ENCODE assay signal across 8 cellular contexts in the genomic region with DNA sequence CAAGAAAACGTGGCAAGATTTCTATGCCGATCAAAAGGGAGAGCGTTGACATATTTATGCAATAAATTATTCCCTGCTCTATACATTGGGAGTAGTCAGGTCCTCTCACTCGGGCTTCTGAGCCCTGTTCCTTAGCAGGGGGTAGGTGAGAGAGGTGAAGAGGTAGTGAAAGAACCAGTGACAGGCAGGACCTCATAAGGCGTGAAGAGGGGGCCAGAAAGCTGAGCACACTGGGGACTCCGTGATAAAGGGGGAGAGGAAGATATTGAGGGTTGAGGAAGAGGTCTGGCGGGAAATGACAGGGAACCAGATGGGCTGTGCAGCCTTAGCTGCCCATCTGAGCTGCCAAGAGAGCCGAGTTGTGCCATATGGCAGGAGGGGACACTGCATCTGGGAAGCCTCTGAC. TPM values are rescaled to one million over a fixed set of nuclear protein-coding genes. Genes with fewer than 3 reads are reported as not detected.
DNase-seq lines count a peak whose midpoint lies in the region; ATAC-seq lines count a peak whose summit lies in the region.

No MANE protein-coding gene starts in this region.

- H3K27ac Mint-ChIP-seq in activated naive CD8-positive, alpha-beta T cell treated with anti-CD3 and anti-CD28 coated beads, Interleukin-2, amount 50 U/mL, for 24 hours: no peak overlapping the region

- peak; percentile 29 for ATAC-seq in GM18907 (IDR thresholded peaks at IDR 0.05; ENCODE audit: unreplicated experiment)
- peak; percentile 6 for ATAC-seq in HG03469 (IDR thresholded peaks at IDR 0.05; ENCODE audit: unreplicated experiment)
- no peak for ATAC-seq in activated naive CD8-positive, alpha-beta T cell treated with anti-CD3 and anti-CD28 coated beads, Interleukin-2, amount 50 U/mL, for 24 hours

- H3K9me3 Mint-ChIP-seq in activated naive CD8-positive, alpha-beta T cell treated with anti-CD3 and anti-CD28 coated beads, Interleukin-2, amount 50 U/mL, for 24 hours: no peaks in the 10 kb centered on the region

- no peak overlapping the region for H3K14ac ChIP-seq in mesenchymal stem cell (ENCODE audit: low read length in 2 of 2)

- no peaks in the 10 kb centered on the region for H3K36me3 Mint-ChIP-seq in activated naive CD8-positive, alpha-beta T cell treated with anti-CD3 and anti-CD28 coated beads, Interleukin-2, amount 50 U/mL, for 24 hours (ENCODE audit: low read depth)

- H3K23ac ChIP-seq in mesenchymal stem cell (ENCODE audit: low read length in 2 of 2): peak overlapping the region in 1 of 2 experiments; percentile 10

- H3K27me3 ChIP-seq in ACC112 (ENCODE audit: insufficient read depth, low read length) (peaks cover 51% of the 10 kb centered on the region), mesenchymal stem cell (ENCODE audit: control insufficient read depth in 1 of 2, insufficient read depth in 1 of 2, low read length in 2 of 2) (peaks cover 33 to 50% of the 10 kb centered on the region in 2 experiments)

- H3K4me1 ChIP-seq in ACC112 (ENCODE audit: control insufficient read depth, insufficient read depth, low read length, unreplicated experiment) (peaks cover 12% of the 10 kb centered on the region), mesenchymal stem cell (ENCODE audit: control insufficient read depth, insufficient read depth, low read depth, low read length) (peaks cover 14% of the 10 kb centered on the region)

- H3K4ac ChIP-seq in mesenchymal stem cell (ENCODE audit: low read depth in 1 of 2, low read length in 2 of 2): peak overlapping the region in 1 of 2 experiments; percentile 4

- H3K9ac ChIP-seq in mesenchymal stem cell (ENCODE audit: low read length): peak overlapping the region; percentile 62

- 8% methylated on average over 4 of the region's 8 CpGs for WGBS in mesenchymal stem cell

- no peak overlapping the region for H3K18ac ChIP-seq in mesenchymal stem cell (ENCODE audit: low read depth in 1 of 2, low read length in 2 of 2)

- H2BK15ac ChIP-seq in mesenchymal stem cell (ENCODE audit: low read depth, poor library complexity, severe bottlenecking): no peak overlapping the region

- H3K36me3 ChIP-seq in ACC112 (ENCODE audit: insufficient read depth, low read length) (no peaks in the 10 kb centered on the region), mesenchymal stem cell (ENCODE audit: control insufficient read depth in 1 of 2, insufficient read depth in 2 of 2, low read depth in 1 of 2, low read length in 2 of 2) (no peaks in the 10 kb centered on the region)

- no peak overlapping the region for H4K8ac ChIP-seq in mesenchymal stem cell (ENCODE audit: low read length)

- peak overlapping the region; percentile 92 for H3K4me2 ChIP-seq in mesenchymal stem cell (ENCODE audit: low read length, poor library complexity, severe bottlenecking)

- peaks cover 77% of the 10 kb centered on the region for H3K27me3 Mint-ChIP-seq in activated naive CD8-positive, alpha-beta T cell treated with anti-CD3 and anti-CD28 coated beads, Interleukin-2, amount 50 U/mL, for 24 hours

- H3K27ac ChIP-seq in ACC112 (ENCODE audit: low read depth, low read length) (no peak overlapping the region), mesenchymal stem cell (ENCODE audit: low read length, poor library complexity, severe bottlenecking) (no peak overlapping the region)

- no peaks in the 10 kb centered on the region for H3K79me2 ChIP-seq in ACC112 (ENCODE audit: control insufficient read depth, insufficient read depth, low read length, unreplicated experiment)

- H3K9me3 ChIP-seq in mesenchymal stem cell (ENCODE audit: control insufficient read depth, low read length): no peaks in the 10 kb centered on the region

- H3K4me1 Mint-ChIP-seq in activated naive CD8-positive, alpha-beta T cell treated with anti-CD3 and anti-CD28 coated beads, Interleukin-2, amount 50 U/mL, for 24 hours: peaks cover 50% of the 10 kb centered on the region

- H2AFZ ChIP-seq in ACC112 (ENCODE audit: low read length, unreplicated experiment) (peak overlapping the region; percentile 72), mesenchymal stem cell (ENCODE audit: low read depth, low read length) (no peak overlapping the region)

- peak overlapping the region; percentile 73 for H3K4me3 Mint-ChIP-seq in activated naive CD8-positive, alpha-beta T cell treated with anti-CD3 and anti-CD28 coated beads, Interleukin-2, amount 50 U/mL, for 24 hours

- no peak overlapping the region for H2BK5ac ChIP-seq in mesenchymal stem cell (ENCODE audit: low read depth, low read length, poor library complexity, severe bottlenecking)

- no peak overlapping the region for H4K91ac ChIP-seq in mesenchymal stem cell (ENCODE audit: low read length)

- H3K4me3 ChIP-seq in ACC112 (ENCODE audit: low read depth, low read length) (peak overlapping the region; percentile 79), mesenchymal stem cell (ENCODE audit: insufficient read depth in 1 of 2, low read depth in 1 of 2, low read length in 2 of 2) (peak overlapping the region; percentile 61 to 77)

- H3K79me1 ChIP-seq in mesenchymal stem cell (replicated peaks; ENCODE audit: low read length, poor library complexity, severe bottlenecking): no peaks in the 10 kb centered on the region

- H2BK120ac ChIP-seq in mesenchymal stem cell (ENCODE audit: low read depth, low read length): no peak overlapping the region

- no peak for DNase-seq in activated naive CD8-positive, alpha-beta T cell treated with anti-CD3 and anti-CD28 coated beads, Interleukin-2, amount 50 U/mL, for 24 hours
- DNase-seq in mesenchymal stem cell: no peak
- DNase-seq in HuH-7.5 (ENCODE audit: low spot score): no peak
- no peak for DNase-seq in NCI-H2196 (lab: John Stamatoyannopoulos, UW; ENCODE audit: unreplicated experiment)
- no peak for DNase-seq in activated effector memory CD4-positive, alpha-beta T cell treated with Interleukin-2 at 50 U/mL for 16 hours

- no peak overlapping the region for H2BK12ac ChIP-seq in mesenchymal stem cell (ENCODE audit: low read length in 2 of 2)

- no peak overlapping the region for H2AK5ac ChIP-seq in mesenchymal stem cell (ENCODE audit: low read length, severe bottlenecking)

RNA-seq across cellular contexts. Expression of a gene that starts 0.7 kb away (rescaled TPM):
- 0.01 TPM for polyA plus RNA-seq in mesenchymal stem cell (2013, experiment 1 of 2)
- polyA plus RNA-seq in mesenchymal stem cell (2013, experiment 2 of 2): not detected

RNA-seq across cellular contexts. Expression of a gene that starts 13.7 kb away (rescaled TPM):
- 206 TPM for polyA plus RNA-seq in mesenchymal stem cell (2013, experiment 1 of 2)
- 217 TPM for polyA plus RNA-seq in mesenchymal stem cell (2013, experiment 2 of 2)

RNA-seq across cellular contexts. Expression of a gene that starts 53.4 kb away (rescaled TPM):
- polyA plus RNA-seq in mesenchymal stem cell (2013, experiment 1 of 2): not detected
- polyA plus RNA-seq in mesenchymal stem cell (2013, experiment 2 of 2): not detected

RNA-seq across cellular contexts. Expression of a gene that starts 59.7 kb away (rescaled TPM):
- 0.04 TPM for polyA plus RNA-seq in mesenchymal stem cell (2013, experiment 1 of 2)
- polyA plus RNA-seq in mesenchymal stem cell (2013, experiment 2 of 2): 0.08 TPM
